In genomic region chr5:43098064-43098463, GRCh38 we compare ENCODE assay signal across 8 cellular contexts.
"Had no signal": no experiment of that assay in that cellular context is flagged by ENCODE, and none has a peak within 500 bp of the region (broad histone marks: within the 10 kb centered on the region; RNA-seq: fewer than 3 reads in every experiment).

No MANE protein-coding gene starts in this region.

- FAIRE-seq: G401.6, GM12878, GM12891, GM12892, GM18507, GM19239 had no signal

- H3K4me3 ChIP-seq: GM12878 had no signal

- DNase-seq: GDM1, GF-D8 had no signal

- ATAC-seq: GM12878 had no signal
